ENCODE assay signal across 8 cellular contexts in the genomic region with DNA sequence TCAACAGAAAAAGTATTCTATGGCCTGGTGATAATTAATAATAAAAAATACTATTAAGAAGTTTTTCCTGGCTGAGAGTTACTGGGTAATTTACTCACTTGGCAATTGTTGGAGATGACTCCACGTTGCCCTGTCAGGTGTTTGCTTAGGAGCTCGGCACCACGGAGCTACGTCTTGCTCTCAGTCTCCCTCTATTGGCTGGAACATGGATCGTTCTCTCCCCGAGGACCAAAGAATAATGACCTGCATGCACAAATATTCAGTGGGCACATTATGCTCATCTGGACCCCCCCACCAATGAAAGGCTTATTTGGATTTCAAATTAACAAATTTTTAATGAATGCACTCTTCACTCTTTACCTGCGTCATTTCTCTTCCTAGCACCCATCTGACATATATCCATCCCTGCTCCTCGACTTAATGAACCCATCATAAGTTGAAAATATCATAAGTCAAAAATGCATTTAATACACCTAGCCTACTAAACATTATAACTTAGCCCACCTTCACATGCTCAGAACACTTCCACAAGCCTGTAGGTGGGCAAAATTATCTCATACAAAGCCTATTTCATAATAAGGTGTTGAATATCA.
DNase-seq lines count a peak whose midpoint lies in the region; ATAC-seq and FAIRE-seq lines count a peak whose summit lies in the region.

No MANE protein-coding gene starts in this region.

- peaks cover 20% of the 10 kb centered on the region for H3K27me3 Mint-ChIP-seq in activated naive CD8-positive, alpha-beta T cell treated with anti-CD3 and anti-CD28 coated beads, Interleukin-2, amount 50 U/mL, for 24 hours

- no peaks in the 10 kb centered on the region for H3K4me1 Mint-ChIP-seq in activated naive CD8-positive, alpha-beta T cell treated with anti-CD3 and anti-CD28 coated beads, Interleukin-2, amount 50 U/mL, for 24 hours

- H3K4me3 Mint-ChIP-seq in activated naive CD8-positive, alpha-beta T cell treated with anti-CD3 and anti-CD28 coated beads, Interleukin-2, amount 50 U/mL, for 24 hours, result no peak overlapping the region

- peak; percentile 71 for ATAC-seq in activated naive CD8-positive, alpha-beta T cell treated with anti-CD3 and anti-CD28 coated beads, Interleukin-2, amount 50 U/mL, for 24 hours
- no peak for ATAC-seq in GM21367 (IDR thresholded peaks at IDR 0.05; ENCODE audit: unreplicated experiment)

- FAIRE-seq in RCC 7860 (lab: Jason Lieb, UNC), result no peak

- peak; percentile 74 for DNase-seq in NCI-H510A treated with DMSO at 0.1 percent for 48 hours (lab: John Stamatoyannopoulos, UW)
- DNase-seq in NCI-H510A (lab: John Stamatoyannopoulos, UW), result no peak
- peak; percentile 59 for DNase-seq in HT-29 (ENCODE audit: low spot score)
- peak; percentile 36 for DNase-seq in RCC 7860 (ENCODE audit: low spot score)
- peak; percentile 40 for DNase-seq in activated naive CD8-positive, alpha-beta T cell treated with anti-CD3 and anti-CD28 coated beads, Interleukin-2, amount 50 U/mL, for 24 hours
- peak; percentile 42 for DNase-seq in iris pigment epithelial cell (ENCODE audit: low read depth)
- peak; percentile 13 to 22 (median 14) for DNase-seq in stimulated activated CD4-positive, alpha-beta T cell treated with anti-CD3 and anti-CD28 coated beads, TNF-alpha, amount 100 ng/mL, for 48 hours (ENCODE audit: low read depth in 3 of 3)

- no peaks in the 10 kb centered on the region for H3K9me3 Mint-ChIP-seq in activated naive CD8-positive, alpha-beta T cell treated with anti-CD3 and anti-CD28 coated beads, Interleukin-2, amount 50 U/mL, for 24 hours

- no peak overlapping the region for H3K27ac Mint-ChIP-seq in activated naive CD8-positive, alpha-beta T cell treated with anti-CD3 and anti-CD28 coated beads, Interleukin-2, amount 50 U/mL, for 24 hours

- no peaks in the 10 kb centered on the region for H3K36me3 Mint-ChIP-seq in activated naive CD8-positive, alpha-beta T cell treated with anti-CD3 and anti-CD28 coated beads, Interleukin-2, amount 50 U/mL, for 24 hours (ENCODE audit: low read depth)
